In genomic region chr10:62268027-62268398, GRCh38 we compare ENCODE assay signal across 8 cellular contexts. TPM values are rescaled to one million over a fixed set of nuclear protein-coding genes. Genes with fewer than 3 reads are reported as not detected.
DNase-seq lines count a peak whose midpoint lies in the region; ATAC-seq and TF ChIP-seq lines count a peak whose summit lies in the region.

No MANE protein-coding gene starts in this region.

- WGBS in aorta, 2 donors = 0 to 1% methylated on average over 16 to 19 of the region's 19 CpGs

- intact Hi-C loops in ascending aorta (cut with DNase I) = loop anchor here (5.0 to 10.0 kb wide), 3 partner anchors 99 to 547 kb away; partner anchors contain the start of gene EGR2
- intact Hi-C loops in aorta (cut with DNase I) = no loop called here

- peaks cover 0 to 6% of the 10 kb centered on the region in 2 donors for H3K4me1 ChIP-seq in ascending aorta
- H3K4me1 ChIP-seq in aorta (ENCODE audit: control insufficient read depth in 1 of 2, insufficient read depth in 2 of 2, low read length in 2 of 2) = peaks cover 0 to 3% of the 10 kb centered on the region in 2 donors

- H3K27me3 Mint-ChIP-seq in memory B cell = peaks cover 9% of the 10 kb centered on the region

- no peaks in the 10 kb centered on the region for H3K36me3 ChIP-seq in ascending aorta
- H3K36me3 ChIP-seq in aorta (ENCODE audit: control insufficient read depth in 1 of 2, insufficient read depth in 2 of 2, low read length in 1 of 2) = no peaks in the 10 kb centered on the region

- no peak overlapping the region for H3K27ac Mint-ChIP-seq in memory B cell

- no peak overlapping the region for H3K27ac ChIP-seq in ascending aorta
- no peak overlapping the region for H3K27ac ChIP-seq in aorta (ENCODE audit: low read depth in 1 of 2, low read length in 2 of 2)

- H3K27me3 ChIP-seq in ascending aorta (no peaks in the 10 kb centered on the region), aorta (ENCODE audit: control insufficient read depth in 1 of 2, insufficient read depth in 2 of 2, low read length in 1 of 2) (no peaks in the 10 kb centered on the region)

- peak; percentile 38 for DNase-seq in COLO668 (lab: John Stamatoyannopoulos, UW; ENCODE audit: unreplicated experiment)
- DNase-seq in HT-29 (ENCODE audit: low spot score) = peak; percentile 52
- DNase-seq in ascending aorta (ENCODE audit: low spot score in 2 of 2) = no peak
- DNase-seq in memory B cell (ENCODE audit: low spot score in 2 of 2) = no peak
- DNase-seq in aorta = peak in 1 of 2 donors; percentile 60
- no peak for DNase-seq in omental fat pad (ENCODE audit: low spot score)
- no peak for DNase-seq in NCI-H1048 (lab: John Stamatoyannopoulos, UW)

- no peaks in the 10 kb centered on the region for H3K9me3 Mint-ChIP-seq in memory B cell

- no peaks in the 10 kb centered on the region for H3K9me3 ChIP-seq in ascending aorta
- no peaks in the 10 kb centered on the region for H3K9me3 ChIP-seq in aorta (ENCODE audit: control insufficient read depth, low read length)

- no peak for TF ChIP-seq CTCF in ascending aorta (IDR thresholded peaks at IDR 0.05)
- TF ChIP-seq CTCF in omental fat pad (IDR thresholded peaks at IDR 0.05) = no peak

- H3K4me1 Mint-ChIP-seq in memory B cell = peaks cover 5% of the 10 kb centered on the region

- ATAC-seq in memory B cell (ENCODE audit: low read depth) (peak; percentile 2), aorta (ENCODE audit: low FRiP score) (peak; percentile 20), omental fat pad (ENCODE audit: low FRiP score) (no peak), GM19467 (IDR thresholded peaks at IDR 0.05; ENCODE audit: unreplicated experiment) (no peak)

- H3K4me3 ChIP-seq in ascending aorta (peak overlapping the region; percentile 70 to 84), aorta (ENCODE audit: low read length in 2 of 2) (peak overlapping the region in 1 of 2 donors; percentile 63)

- H3K36me3 Mint-ChIP-seq in memory B cell = no peaks in the 10 kb centered on the region

- H3K4me3 Mint-ChIP-seq in memory B cell = peak overlapping the region; percentile 82

RNA-seq across cellular contexts. Expression of gene RTKN2, which starts 0.6 kb away (rescaled TPM):
- 3.7 TPM in 2 replicates for total RNA-seq in HT-29 (2014; rRNA removed; shearing (Covaris generic))
- total RNA-seq in ascending aorta = not detected
- under 1 TPM; 0.21 to 0.29 TPM for total RNA-seq in aorta
- under 1 TPM; 0.13 to 0.31 TPM for polyA plus RNA-seq in aorta
- total RNA-seq in omental fat pad = under 1 TPM in 3 of 4 donors, not detected in 1; 0.09 to 0.48 (median 0.38) TPM

Comparison
In these comparisons a context has a peak if more than half of its experiments do, and no peak if none do; other contexts are left out.
1. DNase-seq: peak in COLO668 (single experiment) and HT-29 (single experiment); none in ascending aorta (0 of 2), memory B cell (0 of 2), omental fat pad (single experiment) and NCI-H1048 (single experiment).
2. ATAC-seq: peak in memory B cell (single experiment) and aorta (single experiment); none in omental fat pad (single experiment) and GM19467 (single experiment).